ENCODE assay signal across 14 cellular contexts in genomic region chr2:85275984-85276540, GRCh38. TPM values are rescaled to one million over a fixed set of nuclear protein-coding genes. Genes with fewer than 3 reads are reported as not detected.
A peak's percentile ranks its signal among the peaks of the same experiment; 100 is the strongest.
DNase-seq lines count a peak whose midpoint lies in the region; ATAC-seq and TF ChIP-seq lines count a peak whose summit lies in the region.
"Had no signal": no experiment of that assay in that cellular context is flagged by ENCODE, and none has a peak within 500 bp of the region (broad histone marks: within the 10 kb centered on the region; RNA-seq: fewer than 3 reads in every experiment).

No MANE protein-coding gene starts in this region.

- H3K4me1 ChIP-seq in right atrium auricular region: peaks cover 0 to 39% of the 10 kb centered on the region in 2 donors
- peaks cover 25% of the 10 kb centered on the region for H3K4me1 ChIP-seq in rectal smooth muscle tissue (ENCODE audit: control insufficient read depth, insufficient read depth, low read length)

- no peak for TF ChIP-seq CTCF in right atrium auricular region (IDR thresholded peaks at IDR 0.05)
- TF ChIP-seq CTCF in fibroblast of villous mesenchyme (IDR thresholded peaks at IDR 0.05; ENCODE audit: insufficient read depth, low read depth, low read length): no peak

- DNase-seq in right atrium auricular region (ENCODE audit: low spot score) (no peak), left cardiac atrium (no peak), fibroblast of villous mesenchyme (ENCODE audit: low read depth) (peak; percentile 48), DMS53 treated with DMSO at 0.1 percent for 48 hours (lab: John Stamatoyannopoulos, UW; ENCODE audit: unreplicated experiment) (no peak), NCI-H146 treated with DMSO at 0.1 percent for 48 hours (lab: John Stamatoyannopoulos, UW; ENCODE audit: unreplicated experiment) (no peak)
- DNase-seq: activated naive CD8-positive, alpha-beta T cell treated with anti-CD3 and anti-CD28 coated beads, Interleukin-2, amount 10 ng/mL, durations not matched to agents 7 days and 5 days; retina; stimulated activated CD4-positive, alpha-beta T cell treated with anti-CD3 and anti-CD28 coated beads, Interleukin-4, amount 100 ng/mL, for 24 hours; WERI-Rb-1 had no signal

- peak overlapping the region; percentile 59 for H3K27ac ChIP-seq in right atrium auricular region
- peak overlapping the region; percentile 50 for H3K27ac ChIP-seq in rectal smooth muscle tissue (ENCODE audit: low read depth, low read length)
- H3K27ac ChIP-seq: WERI-Rb-1 had no signal

- H3K27me3 ChIP-seq in right atrium auricular region: no peaks in the 10 kb centered on the region
- H3K27me3 ChIP-seq in rectal smooth muscle tissue (ENCODE audit: control insufficient read depth, insufficient read depth, low read length): no peaks in the 10 kb centered on the region

- ATAC-seq in left cardiac atrium: no peak
- no peak for ATAC-seq in HG03354 (IDR thresholded peaks at IDR 0.05; ENCODE audit: poor library complexity, severe bottlenecking, unreplicated experiment)
- no peak for ATAC-seq in GM19455 (IDR thresholded peaks at IDR 0.05; ENCODE audit: unreplicated experiment)
- ATAC-seq: esophagus mucosa; stimulated activated memory B cell treated with anti-CD40 and anti-IgM and Interleukin-4, amounts not matched to agents 10 μg/mL and 1 μg/mL and 100 μg/mL, for 72 hours had no signal

- no peak overlapping the region for H3K9ac ChIP-seq in rectal smooth muscle tissue (ENCODE audit: low read length)

- H3K9me3 ChIP-seq in right atrium auricular region: no peaks in the 10 kb centered on the region

- peak overlapping the region in 1 of 2 donors; percentile 24 for H3K4me3 ChIP-seq in right atrium auricular region
- H3K4me3 ChIP-seq in fibroblast of villous mesenchyme (ENCODE audit: low read depth, low read length): peak overlapping the region; percentile 44
- H3K4me3 ChIP-seq in rectal smooth muscle tissue (ENCODE audit: low read length): peak overlapping the region; percentile 17

- no peaks in the 10 kb centered on the region for H3K36me3 ChIP-seq in right atrium auricular region
- no peaks in the 10 kb centered on the region for H3K36me3 ChIP-seq in rectal smooth muscle tissue (ENCODE audit: control insufficient read depth, insufficient read depth, low read length)
- H3K36me3 ChIP-seq: WERI-Rb-1 had no signal

- intact Hi-C loops in left cardiac atrium (cut with DNase I): no loop called here

RNA-seq across cellular contexts. Expression of gene TGOLN2, which starts 51.7 kb away (rescaled TPM):
- 10 to 100 TPM; 89.3 to 99.5 TPM for total RNA-seq in right atrium auricular region
- total RNA-seq in left cardiac atrium: 10 to 100 TPM; 71.1 to 73.9 TPM
- 119 and 131 TPM in 2 replicates for total RNA-seq in fibroblast of villous mesenchyme
